24 cellular contexts compared by ENCODE assay signal in genomic region chr5:142175461-142176142, GRCh38.
DNase-seq lines count a peak whose midpoint lies in the region; ATAC-seq, FAIRE-seq and TF ChIP-seq lines count a peak whose summit lies in the region.
"Had no signal": no experiment of that assay in that cellular context is flagged by ENCODE, and none has a peak within 500 bp of the region (broad histone marks: within the 10 kb centered on the region; RNA-seq: fewer than 3 reads in every experiment).

No MANE protein-coding gene starts in this region.

- no peak overlapping the region for H2AFZ ChIP-seq in HepG2 (ENCODE audit: low read length)
- H2AFZ ChIP-seq: PC-9 had no signal

- TF ChIP-seq RAD21 in HepG2 (CRISPR knock-in tag; IDR thresholded peaks at IDR 0.05): no peak

- DNase-seq in HepG2 (ENCODE audit: low spot score) (no peak), right lobe of liver (no peak), SK-N-DZ (ENCODE audit: low spot score) (peak; percentile 61), cerebellar nuclear complex (lab: John Stamatoyannopoulos, UW) (no peak), GM13976 (ENCODE audit: low spot score) (no peak), NOMO-1 treated with dmso at 0.1 percent for 144 hours (lab: John Stamatoyannopoulos, UW; ENCODE audit: unreplicated experiment) (no peak)
- DNase-seq: activated CD4-positive, alpha-beta memory T cell treated with anti-CD3 and anti-CD28 coated beads, Interleukin-2, amount 10 ng/mL, durations not matched to agents 7 days and 5 days; activated CD4-positive, CD25-positive, alpha-beta regulatory T cell treated with anti-CD3 and anti-CD28 coated beads, Interleukin-2, amount 50 U/mL, for 72 hours; activated gamma-delta T cell treated with Interleukin-2 at 50 U/mL for 16 hours; activated naive CD8-positive, alpha-beta T cell treated with anti-CD3 and anti-CD28 coated beads, Interleukin-2, amount 50 U/mL, for 24 hours; CD4-positive, CD25-positive, alpha-beta regulatory T cell; glutamatergic neuron; Kasumi-1; NCI-H1436 treated with DMSO at 0.1 percent for 48 hours; NCI-H510A; NK-92 treated with Interleukin-12 subunit alpha and Interleukin-12 subunit beta, amount 100 ng/mL, for 24 hours; PC-9; stimulated activated CD4-positive, alpha-beta T cell treated with anti-CD3 and anti-CD28 coated beads, Interleukin-15, amount 100 ng/mL, for 24 hours; stimulated activated naive CD4-positive, alpha-beta T cell; T-helper 1 cell had no signal

- ATAC-seq in HepG2 (peak; percentile 58), right lobe of liver (no peak)
- ATAC-seq: activated naive CD8-positive, alpha-beta T cell treated with anti-CD3 and anti-CD28 coated beads, Interleukin-2, amount 50 U/mL, for 24 hours; GM12878 had no signal

- H3K9ac ChIP-seq in HepG2 (ENCODE audit: insufficient read depth, low read depth, low read length) (no peak overlapping the region), iPS-15b (ENCODE audit: low read depth, low read length) (peak overlapping the region; percentile 20)

- intact Hi-C loops in HepG2 (cut with micrococcal nuclease; ENCODE audit: unreplicated experiment) (no loop called here), right lobe of liver (cut with DNase I) (no loop called here)

- TF ChIP-seq CTCF in HepG2 (CRISPR knock-in tag; IDR thresholded peaks at IDR 0.05) (no peak), right lobe of liver (IDR thresholded peaks at IDR 0.05) (no peak), GM13976 (IDR thresholded peaks at IDR 0.05; ENCODE audit: borderline replicate concordance, control extremely low read depth, extremely low read depth, insufficient read depth, missing control alignments) (no peak)

- H3K4me1 ChIP-seq in HepG2 (ENCODE audit: insufficient read depth, low read length) (peaks cover 58% of the 10 kb centered on the region), right lobe of liver (no peaks in the 10 kb centered on the region), iPS-15b (ENCODE audit: control insufficient read depth, insufficient read depth, low read length) (peaks cover 4% of the 10 kb centered on the region)
- H3K4me1 ChIP-seq: suprapubic skin had no signal

- no TSS peak for BruUV-seq in HepG2 (replicated peaks; lab: Mats Ljungman, UMichigan)

- H3K36me3 ChIP-seq in HepG2 (replicated peaks in 1 of 2; ENCODE audit: control insufficient read depth in 1 of 2, insufficient read depth in 2 of 2, low read length in 2 of 2) (no peaks in the 10 kb centered on the region), right lobe of liver (no peaks in the 10 kb centered on the region), iPS-15b (ENCODE audit: control insufficient read depth, insufficient read depth, low read length) (no peaks in the 10 kb centered on the region)
- H3K36me3 ChIP-seq: suprapubic skin had no signal

- no peak for TF ChIP-seq POLR2A in HepG2 (IDR thresholded peaks at IDR 0.05; ENCODE audit: insufficient read depth in 1 of 2, low read depth in 2 of 2, low read length in 2 of 2)
- TF ChIP-seq POLR2A in right lobe of liver (IDR thresholded peaks at IDR 0.05): no peak

- TF ChIP-seq EP300 in HepG2 (IDR thresholded peaks at IDR 0.05; ENCODE audit: low read depth in 2 of 2, low read length in 2 of 2) (no peak), HepG2 (CRISPR knock-in tag; IDR thresholded peaks at IDR 0.05; ENCODE audit: borderline replicate concordance) (no peak)

- peak overlapping the region; percentile 7; the same call in 1 of the 2 replicates for H3K4me2 ChIP-seq in HepG2 (ENCODE audit: low read depth, low read length)
- H3K4me2 ChIP-seq: PC-9 had no signal

- no peak overlapping the region for H3K27ac ChIP-seq in HepG2 (ENCODE audit: extremely low read length, insufficient read depth, low read length)
- H3K27ac ChIP-seq in right lobe of liver: no peak overlapping the region
- H3K27ac ChIP-seq: PC-9, suprapubic skin had no signal

- H3K4me3 ChIP-seq in HepG2 (replicated peaks in 1 of 3; ENCODE audit: insufficient read depth in 1 of 3, low read depth in 2 of 3, low read length in 3 of 3) (no peak overlapping the region), right lobe of liver (no peak overlapping the region), iPS-15b (ENCODE audit: low read depth, low read length) (no peak overlapping the region)
- H3K4me3 ChIP-seq: GM12878, PC-9, suprapubic skin had no signal

- CTCF ChIA-PET in HepG2 (lab: Yijun Ruan, JAX; ENCODE audit: low intra/inter-chr PET ratio, low total read pairs): no interaction called here

- FAIRE-seq in HepG2 (lab: Jason Lieb, UNC): no peak
- FAIRE-seq: GM12878, urothelium cell line had no signal

- H3K9me3 ChIP-seq in HepG2 (ENCODE audit: low read length) (no peaks in the 10 kb centered on the region), right lobe of liver (no peaks in the 10 kb centered on the region), iPS-15b (ENCODE audit: control insufficient read depth, insufficient read depth, low read length) (no peaks in the 10 kb centered on the region)
- H3K9me3 ChIP-seq: suprapubic skin had no signal

- peaks cover 0 to 15% of the 10 kb centered on the region in 2 experiments; a peak in 3 of 5 replicates for H3K27me3 ChIP-seq in HepG2 (ENCODE audit: control insufficient read depth in 1 of 2, insufficient read depth in 2 of 2, low read length in 2 of 2)
- no peaks in the 10 kb centered on the region for H3K27me3 ChIP-seq in right lobe of liver
- no peaks in the 10 kb centered on the region for H3K27me3 ChIP-seq in iPS-15b (ENCODE audit: control insufficient read depth, insufficient read depth, low read length)
- H3K27me3 ChIP-seq: suprapubic skin had no signal

- in situ Hi-C loops in HepG2 (cut with HindIII; ENCODE audit: extremely low pct_ligation_motif_present, low pct_unique_long_range_greater_than_20kb): no loop called here
- in situ Hi-C loops in GM13976 (cut with MboI; ENCODE audit: low sequenced_read_pairs, unreplicated experiment): no loop called here

- 55% methylated on average over 7 of the region's 8 CpGs for WGBS in HepG2 (ENCODE audit: low lambda C conversion rate)
- 75% methylated on average over 7 of the region's 8 CpGs for WGBS in right lobe of liver (ENCODE audit: insufficient coverage, low coverage, low lambda C conversion rate, missing lambda C conversion rate)

- POLR2A ChIA-PET in HepG2 (lab: Yijun Ruan, JAX): no interaction called here

- no peaks in the 10 kb centered on the region for H4K20me1 ChIP-seq in HepG2 (ENCODE audit: insufficient read depth, low read length)

- H3K79me2 ChIP-seq in HepG2 (ENCODE audit: insufficient read depth, low read length): no peaks in the 10 kb centered on the region

TF ChIP-seq in HepG2, 621 proteins besides CTCF, POLR2A, EP300 and RAD21 (continues in another document):
- TF ChIP-seq HMGXB4 (CRISPR knock-in tag; IDR thresholded peaks at IDR 0.05; ENCODE audit: borderline replicate concordance in 1 of 2, low read depth in 1 of 2): no peak
- TF ChIP-seq EEA1 (CRISPR knock-in tag; IDR thresholded peaks at IDR 0.05; ENCODE audit: borderline replicate concordance): no peak
- no peak for TF ChIP-seq STAG1 (CRISPR knock-in tag; IDR thresholded peaks at IDR 0.05)
- no peak for TF ChIP-seq JUND (CRISPR knock-in tag; IDR thresholded peaks at IDR 0.05)
- no peak for TF ChIP-seq ZNF609 (CRISPR knock-in tag; IDR thresholded peaks at IDR 0.05; ENCODE audit: borderline replicate concordance)
- TF ChIP-seq MIER3 (CRISPR knock-in tag; IDR thresholded peaks at IDR 0.05; ENCODE audit: borderline replicate concordance): no peak
- TF ChIP-seq NCOA5 (CRISPR knock-in tag; IDR thresholded peaks at IDR 0.05): no peak
- no peak for TF ChIP-seq DNMT1 (CRISPR knock-in tag; IDR thresholded peaks at IDR 0.05)
- no peak for TF ChIP-seq ZZZ3 (CRISPR knock-in tag; IDR thresholded peaks at IDR 0.05; ENCODE audit: borderline replicate concordance)
